Comparison of ENCODE assay signal across 12 cellular contexts in genomic region chr18:6994719-6995430, GRCh38.
DNase-seq lines count a peak whose midpoint lies in the region; TF ChIP-seq lines count a peak whose summit lies in the region.
"Had no signal": no experiment of that assay in that cellular context is flagged by ENCODE, and none has a peak within 500 bp of the region (broad histone marks: within the 10 kb centered on the region; RNA-seq: fewer than 3 reads in every experiment).

No MANE protein-coding gene starts in this region.

- H3K27me3 ChIP-seq in kidney epithelial cell (ENCODE audit: control insufficient read depth, insufficient read depth, low read length) (no peaks in the 10 kb centered on the region), uterus (no peaks in the 10 kb centered on the region)

- no peaks in the 10 kb centered on the region for H3K4me1 ChIP-seq in uterus

- TF ChIP-seq POLR2A in uterus (IDR thresholded peaks at IDR 0.05), result no peak

- no peaks in the 10 kb centered on the region for H3K36me3 ChIP-seq in kidney epithelial cell (ENCODE audit: control insufficient read depth, insufficient read depth, low read length)
- H3K36me3 ChIP-seq in uterus, result no peaks in the 10 kb centered on the region

- DNase-seq in HK-2 (ENCODE audit: unreplicated experiment), result peak; percentile 13
- DNase-seq in amniotic epithelial cell (ENCODE audit: low read depth), result peak; percentile 21
- DNase-seq in kidney epithelial cell (ENCODE audit: low read depth), result peak; percentile 54
- no peak for DNase-seq in uterus
- no peak for DNase-seq in NCI-H1436 (lab: John Stamatoyannopoulos, UW)
- DNase-seq in NCI-H2171 treated with DMSO at 0.1 percent for 48 hours (lab: John Stamatoyannopoulos, UW), result no peak
- DNase-seq in SIG-M5 treated with dmso at 0.1 percent for 504 hours (lab: John Stamatoyannopoulos, UW; ENCODE audit: unreplicated experiment), result no peak
- DNase-seq: activated T-cell treated with anti-CD3 and anti-CD28 coated beads, Interleukin-2, amount 50 U/mL, for 4 hours; anterior cingulate cortex; effector CD4-positive, alpha-beta T cell; NCI-H1092; NCI-H526 treated with DMSO at 0.1 percent for 48 hours had no signal

- H3K27ac ChIP-seq in uterus, result peak overlapping the region; percentile 66 to 69

- H3K4me3 ChIP-seq in kidney epithelial cell (ENCODE audit: low read depth, low read length), result no peak overlapping the region
- no peak overlapping the region for H3K4me3 ChIP-seq in uterus

- intact Hi-C loops in uterus (cut with DNase I; ENCODE audit: low total_unique reads), result no loop called here

- TF ChIP-seq CTCF in kidney epithelial cell (IDR thresholded peaks at IDR 0.05; ENCODE audit: insufficient read depth, low read length, poor library complexity, severe bottlenecking) (no peak), uterus (IDR thresholded peaks at IDR 0.05) (no peak)

- H3K9me3 ChIP-seq in uterus, result no peaks in the 10 kb centered on the region

Comparison
In these comparisons a context has a peak if more than half of its experiments do, and no peak if none do; other contexts are left out.
1. DNase-seq: peak in HK-2 (single experiment), amniotic epithelial cell (single experiment) and kidney epithelial cell (single experiment); none in uterus (0 of 2), NCI-H1436 (single experiment), NCI-H2171 treated with DMSO at 0.1 percent for 48 hours (single experiment) and SIG-M5 treated with dmso at 0.1 percent for 504 hours (single experiment).